15 cellular contexts compared by ENCODE assay signal in the genomic region with DNA sequence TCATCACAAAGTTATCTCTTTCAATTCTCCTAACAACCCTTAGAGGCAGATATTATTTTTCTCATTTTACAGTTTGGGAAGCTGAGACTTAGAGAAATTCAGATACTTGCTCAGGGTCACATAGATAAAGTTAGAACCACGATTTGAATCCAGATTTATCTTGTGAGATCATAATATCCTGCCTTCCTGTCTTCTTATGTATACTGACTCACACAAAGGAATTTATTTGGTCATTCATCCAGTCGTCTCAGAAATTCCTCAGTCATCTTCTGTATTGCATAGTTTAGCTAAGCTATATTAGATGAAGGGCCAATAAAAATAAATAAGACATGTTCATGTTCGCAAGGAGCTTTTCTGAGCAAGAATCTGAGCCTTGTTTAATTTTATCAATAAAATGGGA. TPM values are rescaled to one million over a fixed set of nuclear protein-coding genes. Genes with fewer than 3 reads are reported as not detected.
DNase-seq lines count a peak whose midpoint lies in the region; ATAC-seq lines count a peak whose summit lies in the region.
"Had no signal": no experiment of that assay in that cellular context is flagged by ENCODE, and none has a peak within 500 bp of the region (broad histone marks: within the 10 kb centered on the region; RNA-seq: fewer than 3 reads in every experiment).

No MANE protein-coding gene starts in this region.

- peaks cover 6% of the 10 kb centered on the region for H3K27me3 Mint-ChIP-seq in activated naive CD8-positive, alpha-beta T cell treated with anti-CD3 and anti-CD28 coated beads, Interleukin-2, amount 50 U/mL, for 24 hours
- H3K27me3 Mint-ChIP-seq: activated naive CD4-positive, alpha-beta T cell treated with anti-CD3 and anti-CD28 coated beads, Interleukin-2, amount 10 ng/mL, durations not matched to agents 7 days and 5 days had no signal

- ATAC-seq in activated naive CD8-positive, alpha-beta T cell treated with anti-CD3 and anti-CD28 coated beads, Interleukin-2, amount 50 U/mL, for 24 hours, result no peak
- ATAC-seq in GM21723 (IDR thresholded peaks at IDR 0.05; ENCODE audit: unreplicated experiment), result no peak
- ATAC-seq: pancreas; stimulated activated naive B cell treated with anti-CD40 and anti-IgM and Interleukin-4, amounts not matched to agents 10 μg/mL and 1 μg/mL and 100 μg/mL, for 72 hours had no signal

- peaks cover 35% of the 10 kb centered on the region for H3K4me1 Mint-ChIP-seq in activated naive CD8-positive, alpha-beta T cell treated with anti-CD3 and anti-CD28 coated beads, Interleukin-2, amount 50 U/mL, for 24 hours
- H3K4me1 Mint-ChIP-seq: activated naive CD4-positive, alpha-beta T cell treated with anti-CD3 and anti-CD28 coated beads, Interleukin-2, amount 10 ng/mL, durations not matched to agents 7 days and 5 days; CD8-positive, alpha-beta memory T cell had no signal

- no peak overlapping the region for H3K4me3 Mint-ChIP-seq in activated naive CD8-positive, alpha-beta T cell treated with anti-CD3 and anti-CD28 coated beads, Interleukin-2, amount 50 U/mL, for 24 hours
- H3K4me3 Mint-ChIP-seq: activated naive CD4-positive, alpha-beta T cell treated with anti-CD3 and anti-CD28 coated beads, Interleukin-2, amount 10 ng/mL, durations not matched to agents 7 days and 5 days; CD8-positive, alpha-beta memory T cell; stimulated activated naive B cell treated with anti-CD40 and anti-IgM and Interleukin-4, amounts not matched to agents 10 μg/mL and 1 μg/mL and 100 μg/mL, for 72 hours had no signal

- no peaks in the 10 kb centered on the region for H3K36me3 Mint-ChIP-seq in activated naive CD8-positive, alpha-beta T cell treated with anti-CD3 and anti-CD28 coated beads, Interleukin-2, amount 50 U/mL, for 24 hours (ENCODE audit: low read depth)
- H3K36me3 Mint-ChIP-seq: activated naive CD4-positive, alpha-beta T cell treated with anti-CD3 and anti-CD28 coated beads, Interleukin-2, amount 10 ng/mL, durations not matched to agents 7 days and 5 days had no signal

- peaks cover 15% of the 10 kb centered on the region for H3K9me3 Mint-ChIP-seq in activated naive CD8-positive, alpha-beta T cell treated with anti-CD3 and anti-CD28 coated beads, Interleukin-2, amount 50 U/mL, for 24 hours

- H3K27ac Mint-ChIP-seq in activated naive CD8-positive, alpha-beta T cell treated with anti-CD3 and anti-CD28 coated beads, Interleukin-2, amount 50 U/mL, for 24 hours, result no peak overlapping the region
- H3K27ac Mint-ChIP-seq: activated naive CD4-positive, alpha-beta T cell treated with anti-CD3 and anti-CD28 coated beads, Interleukin-2, amount 10 ng/mL, durations not matched to agents 7 days and 5 days; CD8-positive, alpha-beta memory T cell had no signal

- DNase-seq in AG20443 (ENCODE audit: low spot score) (peak; percentile 63), NCI-H460 (ENCODE audit: extremely low read depth, low read depth) (peak; percentile 36), dermis blood vessel endothelial cell (peak; percentile 54), non-pigmented ciliary epithelial cell (ENCODE audit: low read depth) (peak; percentile 92), cerebellar cortex (ENCODE audit: low spot score) (no peak), NCI-H1694 treated with DMSO at 0.1 percent for 48 hours (lab: John Stamatoyannopoulos, UW) (no peak)
- DNase-seq in activated naive CD8-positive, alpha-beta T cell treated with anti-CD3 and anti-CD28 coated beads, Interleukin-2, amount 50 U/mL, for 24 hours, result no peak
- DNase-seq: activated naive CD4-positive, alpha-beta T cell treated with anti-CD3 and anti-CD28 coated beads, Interleukin-2, amount 10 ng/mL, durations not matched to agents 7 days and 5 days; CD8-positive, alpha-beta memory T cell; cortex of kidney; NCI-H187; pancreas; stimulated activated CD4-positive, alpha-beta T cell treated with anti-CD3 and anti-CD28 coated beads, Interleukin-2, amount 100 ng/mL, for 24 hours; stimulated activated naive B cell treated with anti-CD40 and anti-IgM and Interleukin-4, amounts not matched to agents 10 μg/mL and 1 μg/mL and 100 μg/mL, for 72 hours had no signal

RNA-seq across cellular contexts. Expression of gene RUNX1, which starts 35.8 kb away (rescaled TPM):
- 7.3 and 10.6 TPM in 2 replicates for total RNA-seq in NCI-H460 (2014; rRNA removed; shearing (Covaris generic))
- polyA plus RNA-seq in NCI-H460 (2014; cell fraction: nucleus; rRNA removed), result 2.8 and 5.1 TPM in 2 replicates
- total RNA-seq in dermis blood vessel endothelial cell, result 0.84 and 1.7 TPM in 2 replicates

Comparison
In these comparisons a context has a peak if more than half of its experiments do, and no peak if none do; other contexts are left out.
1. DNase-seq: peak in AG20443 (single experiment), NCI-H460 (single experiment), dermis blood vessel endothelial cell (single experiment) and non-pigmented ciliary epithelial cell (single experiment); none in activated naive CD8-positive, alpha-beta T cell treated with anti-CD3 and anti-CD28 coated beads, Interleukin-2, amount 50 U/mL, for 24 hours (single experiment), cerebellar cortex (single experiment) and NCI-H1694 treated with DMSO at 0.1 percent for 48 hours (single experiment).